ENCODE assay signal across 8 cellular contexts in genomic region chr7:106346678-106347217, GRCh38.
DNase-seq lines count a peak whose midpoint lies in the region; ATAC-seq lines count a peak whose summit lies in the region.

No MANE protein-coding gene starts in this region.

- ATAC-seq in GM21526 (IDR thresholded peaks at IDR 0.05; ENCODE audit: low FRiP score, unreplicated experiment): peak; percentile 92
- ATAC-seq in activated CD4-positive, CD25-positive, alpha-beta regulatory T cell treated with anti-CD3 and anti-CD28 coated beads, Interleukin-2, amount 50 U/mL, for 24 hours: peak; percentile 75

- DNase-seq in GM03348 (ENCODE audit: low spot score) (peak; percentile 62), HPDE6-E6E7 (ENCODE audit: extremely low spot score) (peak; percentile 59), foreskin melanocyte (peak; percentile 92), NCI-H1436 treated with DMSO at 0.1 percent for 48 hours (lab: John Stamatoyannopoulos, UW) (no peak), midbrain (lab: John Stamatoyannopoulos, UW) (no peak), SHP77 treated with DMSO at 0.1 percent for 48 hours (lab: John Stamatoyannopoulos, UW) (no peak)

Comparison
In these comparisons a context has a peak if more than half of its experiments do, and no peak if none do; other contexts are left out.
1. DNase-seq: peak in GM03348 (single experiment), HPDE6-E6E7 (single experiment) and foreskin melanocyte (single experiment); none in NCI-H1436 treated with DMSO at 0.1 percent for 48 hours (single experiment), midbrain (single experiment) and SHP77 treated with DMSO at 0.1 percent for 48 hours (single experiment).